32 cellular contexts compared by ENCODE assay signal in genomic region chr11:57497303-57498247, GRCh38. TPM values are rescaled to one million over a fixed set of nuclear protein-coding genes. Genes with fewer than 3 reads are reported as not detected.
DNase-seq lines count a peak whose midpoint lies in the region; ATAC-seq and TF ChIP-seq lines count a peak whose summit lies in the region.
"Had no signal": no experiment of that assay in that cellular context is flagged by ENCODE, and none has a peak within 500 bp of the region (broad histone marks: within the 10 kb centered on the region; RNA-seq: fewer than 3 reads in every experiment).

No MANE protein-coding gene starts in this region.

- H3K4me3 Mint-ChIP-seq in activated naive CD8-positive, alpha-beta T cell treated with anti-CD3 and anti-CD28 coated beads for 36 hours, result no peak overlapping the region
- no peak overlapping the region for H3K4me3 Mint-ChIP-seq in activated naive CD8-positive, alpha-beta T cell treated with anti-CD3 and anti-CD28 coated beads, Interleukin-2, amount 50 U/mL, for 24 hours
- no peak overlapping the region for H3K4me3 Mint-ChIP-seq in activated naive CD8-positive, alpha-beta T cell treated with anti-CD3 and anti-CD28 coated beads, Interleukin-2, amount 10 ng/mL, durations not matched to agents 7 days and 5 days
- H3K4me3 Mint-ChIP-seq: activated T-cell treated with anti-CD3 and anti-CD28 coated beads, Interleukin-2, amount 50 U/mL, for 72 hours; CD8-positive, alpha-beta memory T cell; immature natural killer cell; stimulated activated naive CD8-positive, alpha-beta T cell treated with anti-CD3 and anti-CD28 coated beads, Interleukin-15, Interleukin-2, amounts not matched to agents 100 ng/mL and 50 ng/mL, for 24 hours; T-cell had no signal

- ATAC-seq in activated naive CD8-positive, alpha-beta T cell treated with anti-CD3 and anti-CD28 coated beads, Interleukin-2, amount 50 U/mL, for 24 hours, result no peak
- ATAC-seq in activated naive CD8-positive, alpha-beta T cell treated with anti-CD3 and anti-CD28 coated beads, Interleukin-2, amount 10 ng/mL, durations not matched to agents 7 days and 5 days (ENCODE audit: low read depth), result no peak
- ATAC-seq in right lobe of liver (peak; percentile 34 to 59 (median 37)), GM21447 (IDR thresholded peaks at IDR 0.05; ENCODE audit: unreplicated experiment) (no peak)
- ATAC-seq: activated T-cell treated with anti-CD3 and anti-CD28 coated beads, Interleukin-2, amount 50 U/mL, for 72 hours; left cardiac atrium; T-cell had no signal

- H3K36me3 ChIP-seq in right lobe of liver, result peaks cover 0 to 27% (median 10%) of the 10 kb centered on the region in 4 donors
- H3K36me3 ChIP-seq: ovary had no signal

- POLR2A ChIA-PET in activated naive CD8-positive, alpha-beta T cell treated with anti-CD3 and anti-CD28 coated beads, Interleukin-2, amount 10 ng/mL, durations not matched to agents 7 days and 5 days (lab: Charles Lee), result no interaction called here

- H3K9me3 Mint-ChIP-seq in activated naive CD8-positive, alpha-beta T cell treated with anti-CD3 and anti-CD28 coated beads for 36 hours, result no peaks in the 10 kb centered on the region
- no peaks in the 10 kb centered on the region for H3K9me3 Mint-ChIP-seq in activated naive CD8-positive, alpha-beta T cell treated with anti-CD3 and anti-CD28 coated beads, Interleukin-2, amount 50 U/mL, for 24 hours
- no peaks in the 10 kb centered on the region for H3K9me3 Mint-ChIP-seq in activated naive CD8-positive, alpha-beta T cell treated with anti-CD3 and anti-CD28 coated beads, Interleukin-2, amount 10 ng/mL, durations not matched to agents 7 days and 5 days
- H3K9me3 Mint-ChIP-seq: activated T-cell treated with anti-CD3 and anti-CD28 coated beads, Interleukin-2, amount 50 U/mL, for 72 hours; CD8-positive, alpha-beta memory T cell; immature natural killer cell; stimulated activated naive CD8-positive, alpha-beta T cell treated with anti-CD3 and anti-CD28 coated beads, Interleukin-15, Interleukin-2, amounts not matched to agents 100 ng/mL and 50 ng/mL, for 24 hours; T-cell had no signal

- TF ChIP-seq CTCF in right lobe of liver (IDR thresholded peaks at IDR 0.05), result no peak

- H3K27me3 Mint-ChIP-seq in activated naive CD8-positive, alpha-beta T cell treated with anti-CD3 and anti-CD28 coated beads for 36 hours, result no peaks in the 10 kb centered on the region
- no peaks in the 10 kb centered on the region for H3K27me3 Mint-ChIP-seq in activated naive CD8-positive, alpha-beta T cell treated with anti-CD3 and anti-CD28 coated beads, Interleukin-2, amount 50 U/mL, for 24 hours
- H3K27me3 Mint-ChIP-seq in activated naive CD8-positive, alpha-beta T cell treated with anti-CD3 and anti-CD28 coated beads, Interleukin-2, amount 10 ng/mL, durations not matched to agents 7 days and 5 days, result no peaks in the 10 kb centered on the region
- H3K27me3 Mint-ChIP-seq: CD8-positive, alpha-beta memory T cell; stimulated activated naive CD8-positive, alpha-beta T cell treated with anti-CD3 and anti-CD28 coated beads, Interleukin-15, Interleukin-2, amounts not matched to agents 100 ng/mL and 50 ng/mL, for 24 hours; T-cell had no signal

- no peak for DNase-seq in activated naive CD8-positive, alpha-beta T cell treated with anti-CD3 and anti-CD28 coated beads for 36 hours
- no peak for DNase-seq in activated naive CD8-positive, alpha-beta T cell treated with anti-CD3 and anti-CD28 coated beads, Interleukin-2, amount 50 U/mL, for 24 hours
- DNase-seq in activated naive CD8-positive, alpha-beta T cell treated with anti-CD3 and anti-CD28 coated beads, Interleukin-2, amount 10 ng/mL, durations not matched to agents 7 days and 5 days, result no peak
- DNase-seq in right lobe of liver, result peak; percentile 55 to 81 (median 74)
- DNase-seq in activated T-cell treated with anti-CD3 and anti-CD28 coated beads, Interleukin-2, amount 50 U/mL, for 1 hour, result no peak
- no peak for DNase-seq in NCI-H524 treated with DMSO at 0.1 percent for 48 hours (lab: John Stamatoyannopoulos, UW)
- no peak for DNase-seq in anterior cingulate cortex (lab: John Stamatoyannopoulos, UW)
- DNase-seq: activated CD4-positive, alpha-beta T cell treated with anti-CD3 and anti-CD28 coated beads, Interleukin-2, amount 50 U/mL, for 1 hour; activated T-cell treated with anti-CD3 and anti-CD28 coated beads, Interleukin-2, amount 50 U/mL, for 72 hours; amygdala; CD8-positive, alpha-beta memory T cell; DMS153; hypothalamus; immature natural killer cell; Karpas-422; left cardiac atrium; mammary epithelial cell; NCI-H1417 treated with DMSO at 0.1 percent for 48 hours; NCI-H446; ovary; T-cell; testis had no signal

- peak overlapping the region in 2 of 3 donors; percentile 13 to 18 for H3K4me3 ChIP-seq in right lobe of liver
- H3K4me3 ChIP-seq: HAP-1, ovary, smooth muscle cell, testis had no signal

- H3K4me1 Mint-ChIP-seq in activated naive CD8-positive, alpha-beta T cell treated with anti-CD3 and anti-CD28 coated beads for 36 hours, result peaks cover 13% of the 10 kb centered on the region
- peaks cover 15% of the 10 kb centered on the region for H3K4me1 Mint-ChIP-seq in activated naive CD8-positive, alpha-beta T cell treated with anti-CD3 and anti-CD28 coated beads, Interleukin-2, amount 50 U/mL, for 24 hours
- peaks cover 19% of the 10 kb centered on the region for H3K4me1 Mint-ChIP-seq in activated naive CD8-positive, alpha-beta T cell treated with anti-CD3 and anti-CD28 coated beads, Interleukin-2, amount 10 ng/mL, durations not matched to agents 7 days and 5 days
- H3K4me1 Mint-ChIP-seq: CD8-positive, alpha-beta memory T cell had no signal

- peaks cover 0 to 88% (median 46%) of the 10 kb centered on the region in 4 donors for H3K4me1 ChIP-seq in right lobe of liver

- no peak for TF ChIP-seq POLR2A in right lobe of liver (IDR thresholded peaks at IDR 0.05)

- peak overlapping the region; percentile 34 to 95 (median 86) for H3K27ac ChIP-seq in right lobe of liver
- H3K27ac ChIP-seq: HL-60, RWPE1, testis had no signal

- intact Hi-C loops in right lobe of liver (cut with DNase I), result no loop called here

- no peaks in the 10 kb centered on the region for H3K27me3 ChIP-seq in right lobe of liver
- H3K27me3 ChIP-seq: ovary, testis had no signal

- H3K9me3 ChIP-seq in right lobe of liver, result no peaks in the 10 kb centered on the region
- H3K9me3 ChIP-seq: HAP-1, ovary, testis had no signal

- peak overlapping the region; percentile 62 for H3K27ac Mint-ChIP-seq in activated naive CD8-positive, alpha-beta T cell treated with anti-CD3 and anti-CD28 coated beads for 36 hours
- no peak overlapping the region for H3K27ac Mint-ChIP-seq in activated naive CD8-positive, alpha-beta T cell treated with anti-CD3 and anti-CD28 coated beads, Interleukin-2, amount 50 U/mL, for 24 hours
- H3K27ac Mint-ChIP-seq in activated naive CD8-positive, alpha-beta T cell treated with anti-CD3 and anti-CD28 coated beads, Interleukin-2, amount 10 ng/mL, durations not matched to agents 7 days and 5 days, result peak overlapping the region; percentile 34
- H3K27ac Mint-ChIP-seq: activated T-cell treated with anti-CD3 and anti-CD28 coated beads, Interleukin-2, amount 50 U/mL, for 72 hours; stimulated activated naive CD8-positive, alpha-beta T cell treated with anti-CD3 and anti-CD28 coated beads, Interleukin-15, Interleukin-2, amounts not matched to agents 100 ng/mL and 50 ng/mL, for 24 hours had no signal

- 50% methylated on average over 12 of the region's 15 CpGs for WGBS in right lobe of liver (ENCODE audit: insufficient coverage, low coverage, low lambda C conversion rate, missing lambda C conversion rate)

- H3K36me3 Mint-ChIP-seq in activated naive CD8-positive, alpha-beta T cell treated with anti-CD3 and anti-CD28 coated beads for 36 hours, result peaks cover 30% of the 10 kb centered on the region
- peaks cover 25% of the 10 kb centered on the region for H3K36me3 Mint-ChIP-seq in activated naive CD8-positive, alpha-beta T cell treated with anti-CD3 and anti-CD28 coated beads, Interleukin-2, amount 50 U/mL, for 24 hours (ENCODE audit: low read depth)
- peaks cover 18% of the 10 kb centered on the region for H3K36me3 Mint-ChIP-seq in activated naive CD8-positive, alpha-beta T cell treated with anti-CD3 and anti-CD28 coated beads, Interleukin-2, amount 10 ng/mL, durations not matched to agents 7 days and 5 days

RNA-seq across cellular contexts. Expression of gene SLC43A1, which starts 17.9 kb away (rescaled TPM):
- 10 to 100 TPM; 36.8 to 37.1 TPM for total RNA-seq in activated naive CD8-positive, alpha-beta T cell treated with anti-CD3 and anti-CD28 coated beads for 36 hours
- total RNA-seq in activated naive CD8-positive, alpha-beta T cell treated with anti-CD3 and anti-CD28 coated beads, Interleukin-2, amount 10 ng/mL, durations not matched to agents 7 days and 5 days, result 10 to 100 TPM; 28.2 to 28.8 TPM
- 100 to 1,000 TPM in 3 of 6 experiments, 10 to 100 TPM in 3; 38.9 to 173 (median 106) TPM for total RNA-seq in right lobe of liver

RNA-seq across cellular contexts. Expression of gene TIMM10, which starts 33.0 kb away (rescaled TPM):
- 100 to 1,000 TPM; 134 to 137 TPM for total RNA-seq in activated naive CD8-positive, alpha-beta T cell treated with anti-CD3 and anti-CD28 coated beads for 36 hours
- 10 to 100 TPM; 44.0 to 48.1 TPM for total RNA-seq in activated naive CD8-positive, alpha-beta T cell treated with anti-CD3 and anti-CD28 coated beads, Interleukin-2, amount 10 ng/mL, durations not matched to agents 7 days and 5 days
- total RNA-seq in right lobe of liver, result 10 to 100 TPM; 19.6 to 48.5 (median 39.0) TPM

RNA-seq across cellular contexts. Expression of gene RTN4RL2, which starts 37.2 kb away (rescaled TPM):
- under 1 TPM; 0.43 to 0.44 TPM for total RNA-seq in activated naive CD8-positive, alpha-beta T cell treated with anti-CD3 and anti-CD28 coated beads for 36 hours
- total RNA-seq in activated naive CD8-positive, alpha-beta T cell treated with anti-CD3 and anti-CD28 coated beads, Interleukin-2, amount 10 ng/mL, durations not matched to agents 7 days and 5 days, result 1 to 10 TPM in 1 of 2 experiments, under 1 TPM in 1; 0.96 to 1.6 TPM
- 10 to 100 TPM; 12.5 to 54.4 (median 18.6) TPM for total RNA-seq in right lobe of liver
- total RNA-seq: bronchial epithelial cell, smooth muscle cell had no signal

RNA-seq across cellular contexts. Expression of gene SMTNL1, which starts 39.8 kb away (rescaled TPM):
- not detected for total RNA-seq in activated naive CD8-positive, alpha-beta T cell treated with anti-CD3 and anti-CD28 coated beads for 36 hours
- not detected for total RNA-seq in activated naive CD8-positive, alpha-beta T cell treated with anti-CD3 and anti-CD28 coated beads, Interleukin-2, amount 10 ng/mL, durations not matched to agents 7 days and 5 days
- not detected for total RNA-seq in right lobe of liver
- total RNA-seq: activated T-cell treated with anti-CD3 and anti-CD28 coated beads, Interleukin-2, amount 50 U/mL, for 72 hours; bronchial epithelial cell; CD8-positive, alpha-beta memory T cell; fibroblast of lung; left cardiac atrium; mammary epithelial cell; OCI-LY7; ovary; SK-MEL-5; smooth muscle cell; T-cell had no signal

Comparison
In these comparisons a context has a peak if more than half of its experiments do, and no peak if none do; other contexts are left out.
1. DNase-seq: peak in right lobe of liver (3 of 3); none in activated naive CD8-positive, alpha-beta T cell treated with anti-CD3 and anti-CD28 coated beads for 36 hours (single experiment), activated naive CD8-positive, alpha-beta T cell treated with anti-CD3 and anti-CD28 coated beads, Interleukin-2, amount 50 U/mL, for 24 hours (single experiment), activated naive CD8-positive, alpha-beta T cell treated with anti-CD3 and anti-CD28 coated beads, Interleukin-2, amount 10 ng/mL, durations not matched to agents 7 days and 5 days (single experiment), activated T-cell treated with anti-CD3 and anti-CD28 coated beads, Interleukin-2, amount 50 U/mL, for 1 hour (single experiment), NCI-H524 treated with DMSO at 0.1 percent for 48 hours (single experiment) and anterior cingulate cortex (0 of 58).
2. ATAC-seq: peak in right lobe of liver (4 of 4); none in activated naive CD8-positive, alpha-beta T cell treated with anti-CD3 and anti-CD28 coated beads, Interleukin-2, amount 50 U/mL, for 24 hours (single experiment), activated naive CD8-positive, alpha-beta T cell treated with anti-CD3 and anti-CD28 coated beads, Interleukin-2, amount 10 ng/mL, durations not matched to agents 7 days and 5 days (single experiment) and GM21447 (single experiment).
3. RNA of gene RTN4RL2, which starts 37.2 kb away (total RNA-seq): 12.5 to 54.4 TPM in right lobe of liver; 0.96 to 1.6 TPM in activated naive CD8-positive, alpha-beta T cell treated with anti-CD3 and anti-CD28 coated beads, Interleukin-2, amount 10 ng/mL, durations not matched to agents 7 days and 5 days and 0.43 to 0.44 TPM in activated naive CD8-positive, alpha-beta T cell treated with anti-CD3 and anti-CD28 coated beads for 36 hours; every median in the first group is over 4 times any median in the second.